Comparison of ENCODE assay signal across 24 cellular contexts in genomic region chr9:25613709-25614108, GRCh38.
"Had no signal": no experiment of that assay in that cellular context is flagged by ENCODE, and none has a peak within 500 bp of the region (broad histone marks: within the 10 kb centered on the region; RNA-seq: fewer than 3 reads in every experiment).

No MANE protein-coding gene starts in this region.

- FAIRE-seq: kidney had no signal

- H3K36me3 ChIP-seq: left lung, lower lobe of right lung, ovary, suprapubic skin, thoracic aorta, tibial artery, uterus had no signal

- ATAC-seq: left colon; left lung; lower lobe of right lung; mucosa of descending colon; naive thymus-derived CD4-positive, alpha-beta T cell; natural killer cell treated with Interleukin-12 subunit alpha and Interleukin-12 subunit beta and Interleukin-15 and Interleukin-18, amount 100 ng/mL, for 72 hours; right cardiac atrium; sciatic nerve; stimulated activated naive B cell treated with anti-CD40 and anti-IgM and Interleukin-4, amounts not matched to agents 10 μg/mL and 1 μg/mL and 100 μg/mL, for 72 hours; stimulated activated naive CD8-positive, alpha-beta T cell treated with anti-CD3 and anti-CD28 coated beads, Interleukin-15, Interleukin-2, amounts not matched to agents 100 U/mL and 50 U/mL, for 24 hours had no signal

- H3K27ac ChIP-seq: left lung, lower lobe of right lung, ovary, skin epidermis, suprapubic skin, thoracic aorta, tibial artery, uterus had no signal

- H3K4me1 ChIP-seq: left lung, lower lobe of right lung, tibial artery, uterus had no signal

- H3K27me3 ChIP-seq: left lung, ovary, suprapubic skin, tibial artery, uterus had no signal

- DNase-seq: hippocampal formation; kidney; left colon; left lung; lower lobe of right lung; midbrain; mucosa of descending colon; naive thymus-derived CD4-positive, alpha-beta T cell; ovary; retina; right cardiac atrium; stimulated activated CD4-positive, alpha-beta T cell treated with anti-CD3 and anti-CD28 coated beads, Interleukin-12 subunit alpha, Interleukin-12 subunit beta, amount 100 ng/mL, for 4 hours; stimulated activated CD4-positive, alpha-beta T cell treated with anti-CD3 and anti-CD28 coated beads, Interleukin-15, amount 100 ng/mL, for 24 hours; stimulated activated CD4-positive, alpha-beta T cell treated with anti-CD3 and anti-CD28 coated beads, Interleukin-2, amount 100 ng/mL, for 24 hours; stimulated activated CD4-positive, alpha-beta T cell treated with anti-CD3 and anti-CD28 coated beads, Interleukin-4, amount 100 ng/mL, for 1 hour; stimulated activated naive B cell treated with anti-CD40 and anti-IgM and Interleukin-4, amounts not matched to agents 10 μg/mL and 1 μg/mL and 100 μg/mL, for 72 hours; stimulated activated naive CD8-positive, alpha-beta T cell treated with anti-CD3 and anti-CD28 coated beads, Interleukin-15, Interleukin-2, amounts not matched to agents 100 U/mL and 50 U/mL, for 24 hours; tibial artery; uterus had no signal

- H3K9me3 ChIP-seq: lower lobe of right lung, mucosa of descending colon, ovary, suprapubic skin, thoracic aorta, tibial artery, uterus had no signal

- H3K4me3 ChIP-seq: left lung, lower lobe of right lung, mucosa of descending colon, ovary, skin epidermis, suprapubic skin, thoracic aorta, tibial artery, uterus had no signal
